ENCODE assay signal across 8 cellular contexts in genomic region chr19:48152552-48152951, GRCh38. TPM values are rescaled to one million over a fixed set of nuclear protein-coding genes. Genes with fewer than 3 reads are reported as not detected.
A peak's percentile ranks its signal among the peaks of the same experiment; 100 is the strongest.
DNase-seq lines count a peak whose midpoint lies in the region; ATAC-seq, FAIRE-seq and TF ChIP-seq lines count a peak whose summit lies in the region.

No MANE protein-coding gene starts in this region.

- no peak for TF ChIP-seq EP300 in HepG2 (IDR thresholded peaks at IDR 0.05; ENCODE audit: low read depth in 2 of 2, low read length in 2 of 2)
- TF ChIP-seq EP300 in HepG2 (CRISPR knock-in tag; IDR thresholded peaks at IDR 0.05; ENCODE audit: borderline replicate concordance): no peak

- no peak overlapping the region for H3K4me2 ChIP-seq in HepG2 (ENCODE audit: low read depth, low read length)

- DNase-seq in NCI-H510A treated with DMSO at 0.1 percent for 48 hours (lab: John Stamatoyannopoulos, UW) (peak; percentile 57), NCI-H510A (lab: John Stamatoyannopoulos, UW) (no peak), NCI-H2171 (lab: John Stamatoyannopoulos, UW) (peak; percentile 3), cerebellum (ENCODE audit: low spot score) (peak; percentile 75), HepG2 (ENCODE audit: low spot score) (peak; percentile 24)
- peak; percentile 38 to 59 for DNase-seq in activated CD4-positive, alpha-beta T cell treated with anti-CD3 and anti-CD28 coated beads for 24 hours (ENCODE audit: low read depth in 2 of 2)
- peak; percentile 22 to 55 (median 54) for DNase-seq in stimulated activated CD4-positive, alpha-beta T cell treated with anti-CD3 and anti-CD28 coated beads, TNF-alpha, amount 100 ng/mL, for 24 hours (ENCODE audit: low read depth in 3 of 3)

- CTCF ChIA-PET in HepG2 (lab: Yijun Ruan, JAX; ENCODE audit: low intra/inter-chr PET ratio, low total read pairs): interaction anchor here (1.2 to 2.8 kb wide), 3 partner anchors 45 to 189 kb away, joined by 5 to 24 read pairs (median 17); no protein-coding TSS in a partner anchor

- no peak overlapping the region for H3K9ac ChIP-seq in HepG2 (ENCODE audit: insufficient read depth, low read depth, low read length)

- H3K27ac ChIP-seq in HepG2 (ENCODE audit: extremely low read length, insufficient read depth, low read length): no peak overlapping the region

- POLR2A ChIA-PET in HepG2 (lab: Yijun Ruan, JAX): interaction anchor here (0.7 kb wide), 1 partner anchor 17 kb away, joined by 3 read pairs; no protein-coding TSS in a partner anchor

- intact Hi-C loops in HepG2 (cut with micrococcal nuclease; ENCODE audit: unreplicated experiment): no loop called here

- TF ChIP-seq POLR2A in HepG2 (IDR thresholded peaks at IDR 0.05; ENCODE audit: insufficient read depth in 1 of 2, low read depth in 2 of 2, low read length in 2 of 2): no peak

- peaks cover 18 to 56% of the 10 kb centered on the region in 2 experiments; a peak in 4 of 5 replicates for H3K36me3 ChIP-seq in HepG2 (replicated peaks in 1 of 2; ENCODE audit: control insufficient read depth in 1 of 2, insufficient read depth in 2 of 2, low read length in 2 of 2)

- no peaks in the 10 kb centered on the region for H3K27me3 ChIP-seq in HepG2 (ENCODE audit: control insufficient read depth in 1 of 2, insufficient read depth in 2 of 2, low read length in 2 of 2)

- ATAC-seq in HepG2: no peak
- ATAC-seq in GM18519 (IDR thresholded peaks at IDR 0.05; ENCODE audit: low FRiP score, unreplicated experiment): no peak

- 0 out of 2 replicates have a peak, but pooled peaks cover 5% of the 10 kb centered on the region for H3K4me1 ChIP-seq in HepG2 (ENCODE audit: insufficient read depth, low read length)

- FAIRE-seq in HepG2 (lab: Jason Lieb, UNC): peak; percentile 85

- no peaks in the 10 kb centered on the region for H3K9me3 ChIP-seq in HepG2 (ENCODE audit: low read length)

- no peak overlapping the region for H3K4me3 ChIP-seq in HepG2 (replicated peaks in 1 of 3; ENCODE audit: insufficient read depth in 1 of 3, low read depth in 2 of 3, low read length in 3 of 3)

- H4K20me1 ChIP-seq in HepG2 (ENCODE audit: insufficient read depth, low read length): no peaks in the 10 kb centered on the region

- TF ChIP-seq CTCF in HepG2 (CRISPR knock-in tag; IDR thresholded peaks at IDR 0.05): peak; percentile 75

- in situ Hi-C loops in HepG2 (cut with HindIII; ENCODE audit: extremely low pct_ligation_motif_present, low pct_unique_long_range_greater_than_20kb): loop anchor here (5.0 kb wide), 1 partner anchor 45 kb away; no protein-coding TSS in a partner anchor

- no peaks in the 10 kb centered on the region for H3K79me2 ChIP-seq in HepG2 (ENCODE audit: insufficient read depth, low read length)

- TSS peak; percentile 48 for BruUV-seq in HepG2 (replicated peaks; lab: Mats Ljungman, UMichigan)

- WGBS in HepG2 (ENCODE audit: low lambda C conversion rate): 44% methylated on average over 8 of the region's 8 CpGs

- no peak overlapping the region for H2AFZ ChIP-seq in HepG2 (ENCODE audit: low read length)

- no peak for TF ChIP-seq RAD21 in HepG2 (CRISPR knock-in tag; IDR thresholded peaks at IDR 0.05)

TF ChIP-seq in HepG2, 621 proteins besides CTCF, POLR2A, EP300 and RAD21 (continues in another document):
- TF ChIP-seq REL (CRISPR knock-in tag; conservative IDR thresholded peaks at IDR 0.05): no peak
- peak; percentile 82 for TF ChIP-seq SMC3 (IDR thresholded peaks at IDR 0.05; ENCODE audit: low read length)
- TF ChIP-seq NFKB2 (CRISPR knock-in tag; IDR thresholded peaks at IDR 0.05; ENCODE audit: borderline replicate concordance): no peak
- TF ChIP-seq NPAS2 (CRISPR knock-in tag; IDR thresholded peaks at IDR 0.05; ENCODE audit: borderline replicate concordance): no peak
- TF ChIP-seq STAG1 (CRISPR knock-in tag; IDR thresholded peaks at IDR 0.05): peak; percentile 64

RNA-seq across cellular contexts. Expression of gene LIG1, which starts 17.6 kb away (rescaled TPM):
- total RNA-seq in cerebellum (29.9 TPM), HepG2 (2016; rRNA removed; fragmentation: Illumina TruSeq; extraction: Trizol) (52.1 and 64.4 TPM in 2 replicates)
- total RNA-seq in HepG2 (2016; cell fraction: cytosol; rRNA removed; fragmentation: Illumina TruSeq; extraction: Trizol; ENCODE audit: low read depth): 7.3 and 8.5 TPM in 2 replicates
- total RNA-seq in HepG2 (2016; cell fraction: insoluble cytoplasmic fraction; rRNA removed; fragmentation: Illumina TruSeq; extraction: Trizol): 44.1 and 72.4 TPM in 2 replicates
- total RNA-seq in HepG2 (2016; cell fraction: membrane; rRNA removed; fragmentation: Illumina TruSeq; extraction: Trizol): 15.7 and 19.3 TPM in 2 replicates
- total RNA-seq in HepG2 (2016; cell fraction: nucleus; rRNA removed; fragmentation: Illumina TruSeq; extraction: Trizol): 51.4 and 56.6 TPM in 2 replicates
- 18.3 and 20.1 TPM in 2 replicates for polyA plus RNA-seq in HepG2 (2011; rRNA removed)
- polyA plus RNA-seq in HepG2 (2011; cell fraction: cytosol; rRNA removed): 9.1 and 11.9 TPM in 2 replicates
- 92.2 and 135 TPM in 2 replicates for polyA plus RNA-seq in HepG2 (2011; cell fraction: nucleus; rRNA removed)
- 11.0 and 27.9 TPM in 2 replicates for polyA plus RNA-seq in HepG2 (2012)
- 6.0 and 7.0 TPM in 2 replicates for polyA plus RNA-seq in HepG2 (2016; cell fraction: cytosol; fragmentation: Illumina TruSeq; extraction: Trizol; ENCODE audit: low read depth)
- 43.0 and 49.8 TPM in 2 replicates for polyA plus RNA-seq in HepG2 (2016; cell fraction: insoluble cytoplasmic fraction; fragmentation: Illumina TruSeq; extraction: Trizol; ENCODE audit: low read depth)
- polyA plus RNA-seq in HepG2 (2016; cell fraction: membrane; fragmentation: Illumina TruSeq; extraction: Trizol; ENCODE audit: low read depth): 7.7 and 11.4 TPM in 2 replicates
- polyA plus RNA-seq in HepG2 (2016; cell fraction: nucleus; fragmentation: Illumina TruSeq; extraction: Trizol; ENCODE audit: insufficient read depth, low read depth): 135 and 153 TPM in 2 replicates
- polyA minus RNA-seq in HepG2 (2011; rRNA and poly(A)+ RNA removed; ENCODE audit: low replicate concordance): 25.6 and 86.4 TPM in 2 replicates
- polyA minus RNA-seq in HepG2 (2011; cell fraction: cytosol; rRNA and poly(A)+ RNA removed): 11.3 and 17.6 TPM in 2 replicates
- polyA minus RNA-seq in HepG2 (2011; cell fraction: nucleus; rRNA and poly(A)+ RNA removed): 25.0 and 29.4 TPM in 2 replicates

RNA-seq across cellular contexts. Expression of gene ZSWIM9, which starts 17.9 kb away (rescaled TPM):
- total RNA-seq in cerebellum (2.9 TPM), HepG2 (2016; rRNA removed; fragmentation: Illumina TruSeq; extraction: Trizol) (0.39 and 1.1 TPM in 2 replicates)
- 0.26 and 0.91 TPM in 2 replicates for total RNA-seq in HepG2 (2016; cell fraction: cytosol; rRNA removed; fragmentation: Illumina TruSeq; extraction: Trizol; ENCODE audit: low read depth)
- 0.54 and 0.93 TPM in 2 replicates for total RNA-seq in HepG2 (2016; cell fraction: insoluble cytoplasmic fraction; rRNA removed; fragmentation: Illumina TruSeq; extraction: Trizol)
- 0.43 and 1.00 TPM in 2 replicates for total RNA-seq in HepG2 (2016; cell fraction: membrane; rRNA removed; fragmentation: Illumina TruSeq; extraction: Trizol)
- total RNA-seq in HepG2 (2016; cell fraction: nucleus; rRNA removed; fragmentation: Illumina TruSeq; extraction: Trizol): 0.72 and 0.75 TPM in 2 replicates
- polyA plus RNA-seq in HepG2 (2011; rRNA removed): 0.18 and 0.44 TPM in 2 replicates
- polyA plus RNA-seq in HepG2 (2011; cell fraction: cytosol; rRNA removed): 0.28 and 0.43 TPM in 2 replicates
- 2.1 and 2.4 TPM in 2 replicates for polyA plus RNA-seq in HepG2 (2011; cell fraction: nucleus; rRNA removed)
- polyA plus RNA-seq in HepG2 (2012): 2.8 and 3.7 TPM in 2 replicates
- polyA plus RNA-seq in HepG2 (2016; cell fraction: cytosol; fragmentation: Illumina TruSeq; extraction: Trizol; ENCODE audit: low read depth): 0.45 and 0.87 TPM in 2 replicates
- polyA plus RNA-seq in HepG2 (2016; cell fraction: insoluble cytoplasmic fraction; fragmentation: Illumina TruSeq; extraction: Trizol; ENCODE audit: low read depth): 2.2 TPM in 2 replicates
- 0.41 and 0.92 TPM in 2 replicates for polyA plus RNA-seq in HepG2 (2016; cell fraction: membrane; fragmentation: Illumina TruSeq; extraction: Trizol; ENCODE audit: low read depth)
- polyA plus RNA-seq in HepG2 (2016; cell fraction: nucleus; fragmentation: Illumina TruSeq; extraction: Trizol; ENCODE audit: insufficient read depth, low read depth): 3.7 and 3.8 TPM in 2 replicates
- polyA minus RNA-seq in HepG2 (2011; rRNA and poly(A)+ RNA removed; ENCODE audit: low replicate concordance): 1.0 and 1.7 TPM in 2 replicates
- 0.59 and 0.70 TPM in 2 replicates for polyA minus RNA-seq in HepG2 (2011; cell fraction: cytosol; rRNA and poly(A)+ RNA removed)
- 0.75 and 0.90 TPM in 2 replicates for polyA minus RNA-seq in HepG2 (2011; cell fraction: nucleus; rRNA and poly(A)+ RNA removed)

RNA-seq across cellular contexts. Expression of gene PLA2G4C, which starts 41.9 kb away (rescaled TPM):
- total RNA-seq in cerebellum: 11.7 TPM
- 0.87 and 1.7 TPM in 2 replicates for total RNA-seq in HepG2 (2016; rRNA removed; fragmentation: Illumina TruSeq; extraction: Trizol)
- not detected in 2 replicates for total RNA-seq in HepG2 (2016; cell fraction: cytosol; rRNA removed; fragmentation: Illumina TruSeq; extraction: Trizol; ENCODE audit: low read depth)
- total RNA-seq in HepG2 (2016; cell fraction: insoluble cytoplasmic fraction; rRNA removed; fragmentation: Illumina TruSeq; extraction: Trizol): 0.30 and 1.1 TPM in 2 replicates
- 0.19 and 1.9 TPM in 2 replicates for total RNA-seq in HepG2 (2016; cell fraction: membrane; rRNA removed; fragmentation: Illumina TruSeq; extraction: Trizol)
- 0.60 and 4.0 TPM in 2 replicates for total RNA-seq in HepG2 (2016; cell fraction: nucleus; rRNA removed; fragmentation: Illumina TruSeq; extraction: Trizol)
- 1.6 and 2.8 TPM in 2 replicates for polyA plus RNA-seq in HepG2 (2011; rRNA removed)
- 0.99 and 1.6 TPM in 2 replicates for polyA plus RNA-seq in HepG2 (2011; cell fraction: cytosol; rRNA removed)
- polyA plus RNA-seq in HepG2 (2011; cell fraction: nucleus; rRNA removed): 5.9 and 6.4 TPM in 2 replicates
- polyA plus RNA-seq in HepG2 (2012): 0.91 and 1.1 TPM in 2 replicates
- polyA plus RNA-seq in HepG2 (2016; cell fraction: cytosol; fragmentation: Illumina TruSeq; extraction: Trizol; ENCODE audit: low read depth): 0.34 TPM in 2 replicates
- 0.82 and 1.6 TPM in 2 replicates for polyA plus RNA-seq in HepG2 (2016; cell fraction: insoluble cytoplasmic fraction; fragmentation: Illumina TruSeq; extraction: Trizol; ENCODE audit: low read depth)
- 0.19 TPM in 1 of 2 replicates, not detected in the other for polyA plus RNA-seq in HepG2 (2016; cell fraction: membrane; fragmentation: Illumina TruSeq; extraction: Trizol; ENCODE audit: low read depth)
- polyA plus RNA-seq in HepG2 (2016; cell fraction: nucleus; fragmentation: Illumina TruSeq; extraction: Trizol; ENCODE audit: insufficient read depth, low read depth): 2.2 and 2.5 TPM in 2 replicates
- polyA minus RNA-seq in HepG2 (2011; rRNA and poly(A)+ RNA removed; ENCODE audit: low replicate concordance): 0.58 and 2.7 TPM in 2 replicates
- 1.5 TPM in 1 of 2 replicates, not detected in the other for polyA minus RNA-seq in HepG2 (2011; cell fraction: cytosol; rRNA and poly(A)+ RNA removed)
- polyA minus RNA-seq in HepG2 (2011; cell fraction: nucleus; rRNA and poly(A)+ RNA removed): 4.2 and 5.0 TPM in 2 replicates
